2 cellular contexts compared by ENCODE assay signal in the genomic region with DNA sequence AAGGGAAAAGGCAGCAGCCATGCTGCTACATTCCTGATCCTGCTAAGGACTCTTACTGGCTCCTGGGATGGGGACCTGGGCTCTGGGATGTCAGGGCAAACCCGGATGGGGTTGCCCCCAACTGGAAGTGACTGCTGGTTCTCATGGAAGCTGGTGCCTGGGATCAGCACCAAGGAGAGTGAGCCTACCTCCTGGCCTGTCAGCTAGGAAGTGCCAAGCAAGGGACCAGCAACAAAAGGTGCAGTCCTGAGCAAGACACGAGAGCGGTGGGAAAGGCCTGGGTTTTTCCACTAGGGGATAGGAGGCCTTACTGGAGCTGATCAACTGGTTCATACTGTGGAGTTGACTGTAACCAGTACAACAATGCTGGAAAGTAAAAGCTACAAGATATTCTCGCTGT.
TF ChIP-seq lines count a peak whose summit lies in the region.

No MANE protein-coding gene starts in this region.

TF ChIP-seq in GM23338, 12 proteins besides CTCF, POLR2A, EP300 and RAD21 (continued from another document):
- TF ChIP-seq, protein P1, sequence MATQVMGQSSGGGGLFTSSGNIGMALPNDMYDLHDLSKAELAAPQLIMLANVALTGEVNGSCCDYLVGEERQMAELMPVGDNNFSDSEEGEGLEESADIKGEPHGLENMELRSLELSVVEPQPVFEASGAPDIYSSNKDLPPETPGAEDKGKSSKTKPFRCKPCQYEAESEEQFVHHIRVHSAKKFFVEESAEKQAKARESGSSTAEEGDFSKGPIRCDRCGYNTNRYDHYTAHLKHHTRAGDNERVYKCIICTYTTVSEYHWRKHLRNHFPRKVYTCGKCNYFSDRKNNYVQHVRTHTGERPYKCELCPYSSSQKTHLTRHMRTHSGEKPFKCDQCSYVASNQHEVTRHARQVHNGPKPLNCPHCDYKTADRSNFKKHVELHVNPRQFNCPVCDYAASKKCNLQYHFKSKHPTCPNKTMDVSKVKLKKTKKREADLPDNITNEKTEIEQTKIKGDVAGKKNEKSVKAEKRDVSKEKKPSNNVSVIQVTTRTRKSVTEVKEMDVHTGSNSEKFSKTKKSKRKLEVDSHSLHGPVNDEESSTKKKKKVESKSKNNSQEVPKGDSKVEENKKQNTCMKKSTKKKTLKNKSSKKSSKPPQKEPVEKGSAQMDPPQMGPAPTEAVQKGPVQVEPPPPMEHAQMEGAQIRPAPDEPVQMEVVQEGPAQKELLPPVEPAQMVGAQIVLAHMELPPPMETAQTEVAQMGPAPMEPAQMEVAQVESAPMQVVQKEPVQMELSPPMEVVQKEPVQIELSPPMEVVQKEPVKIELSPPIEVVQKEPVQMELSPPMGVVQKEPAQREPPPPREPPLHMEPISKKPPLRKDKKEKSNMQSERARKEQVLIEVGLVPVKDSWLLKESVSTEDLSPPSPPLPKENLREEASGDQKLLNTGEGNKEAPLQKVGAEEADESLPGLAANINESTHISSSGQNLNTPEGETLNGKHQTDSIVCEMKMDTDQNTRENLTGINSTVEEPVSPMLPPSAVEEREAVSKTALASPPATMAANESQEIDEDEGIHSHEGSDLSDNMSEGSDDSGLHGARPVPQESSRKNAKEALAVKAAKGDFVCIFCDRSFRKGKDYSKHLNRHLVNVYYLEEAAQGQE (IDR thresholded peaks at IDR 0.05; ENCODE audit: unreplicated experiment): peak; percentile 58
- TF ChIP-seq EZH2phosphoT487 (IDR thresholded peaks at IDR 0.05; ENCODE audit: unreplicated experiment) (no peak), CREB1 (CRISPR knock-in tag; IDR thresholded peaks at IDR 0.05; ENCODE audit: low read depth) (no peak), JUNB (IDR thresholded peaks at IDR 0.05; ENCODE audit: unreplicated experiment) (no peak)
TF ChIP-seq in GM23338: peak in this region for 1.

TF ChIP-seq in Ishikawa, 13 proteins besides CTCF, POLR2A, EP300 and RAD21 (continued from another document):
- TF ChIP-seq, protein P1 (IDR thresholded peaks at IDR 0.05; ENCODE audit: low read depth): peak; percentile 72
